15 cellular contexts compared by ENCODE assay signal in genomic region chr9:86876797-86877196, GRCh38.
DNase-seq lines count a peak whose midpoint lies in the region; TF ChIP-seq lines count a peak whose summit lies in the region.
"Had no signal": no experiment of that assay in that cellular context is flagged by ENCODE, and none has a peak within 500 bp of the region (broad histone marks: within the 10 kb centered on the region; RNA-seq: fewer than 3 reads in every experiment).

No MANE protein-coding gene starts in this region.

- no peak for TF ChIP-seq CTCF in HEK293 (tag by site-specific recombination; IDR thresholded peaks at IDR 0.05)
- no peak for TF ChIP-seq CTCF in RWPE1 (conservative IDR thresholded peaks at IDR 0.05; ENCODE audit: low read depth)

- no peaks in the 10 kb centered on the region for H3K36me3 ChIP-seq in HEK293 (ENCODE audit: control insufficient read depth in 2 of 2, insufficient read depth in 1 of 2, low read length in 2 of 2)
- H3K36me3 ChIP-seq: BLaER1 treated with 17β-estradiol and CSF1 and Interleukin-3, amounts not matched to agents 10 nM and 100 nM had no signal

- peak; percentile 51 for DNase-seq in NCI-H1105 treated with DMSO at 0.1 percent for 48 hours (lab: John Stamatoyannopoulos, UW)
- DNase-seq in left kidney (ENCODE audit: low read depth, low spot score), result peak; percentile 53
- no peak for DNase-seq in effector CD8-positive, alpha-beta T cell (lab: John Stamatoyannopoulos, UW)
- no peak for DNase-seq in NCI-H524 (lab: John Stamatoyannopoulos, UW)
- DNase-seq in RWPE1 (ENCODE audit: low spot score), result no peak
- DNase-seq: Calu3; CD8-positive, alpha-beta T cell; DMS79 treated with DMSO at 0.1 percent for 48 hours; GF-D8; GOT3; H9; IMR-90 had no signal

- CTCF ChIA-PET in HEK293 (lab: Yijun Ruan, JAX) (no interaction called here), RWPE1 (lab: Yijun Ruan, JAX) (no interaction called here)

- H3K9me3 ChIP-seq in HEK293 (ENCODE audit: control insufficient read depth, insufficient read depth, low read depth, low read length), result no peaks in the 10 kb centered on the region

- POLR2A ChIA-PET in HEK293 (lab: Yijun Ruan, JAX) (no interaction called here), RWPE1 (lab: Yijun Ruan, JAX; ENCODE audit: low non-redundant PET) (no interaction called here)

- H3K4me3 ChIP-seq in HEK293 (ENCODE audit: low read depth, low read length), result no peak overlapping the region
- H3K4me3 ChIP-seq: BLaER1 treated with 17β-estradiol and CSF1 and Interleukin-3, amounts not matched to agents 10 nM and 100 nM had no signal

- peak overlapping the region; percentile 7; the same call in 1 of the 2 replicates for H3K27ac ChIP-seq in HEK293 (ENCODE audit: extremely low read depth, low read depth, low read length)
- no peak overlapping the region for H3K27ac ChIP-seq in RWPE1
- H3K27ac ChIP-seq: BLaER1 treated with 17β-estradiol and CSF1 and Interleukin-3, amounts not matched to agents 10 nM and 100 nM; HL-60 had no signal

- 0 out of 2 replicates have a peak, but pooled peaks cover 5% of the 10 kb centered on the region for H3K4me1 ChIP-seq in HEK293 (ENCODE audit: control insufficient read depth, insufficient read depth, low read length)

TF ChIP-seq in HEK293, 187 proteins besides CTCF, POLR2A, EP300 and RAD21 (continues in another document):
- peak; percentile 44; the same call in 1 of the 2 replicates for TF ChIP-seq ZSCAN30 (tag by site-specific recombination; IDR thresholded peaks at IDR 0.05)
- 0 out of 2 replicates have a peak, but pooled peaks have one; percentile 18 for TF ChIP-seq ZNF366 (tag by site-specific recombination; conservative IDR thresholded peaks at IDR 0.05)
- no peak for TF ChIP-seq REST (tag by site-specific recombination; IDR thresholded peaks at IDR 0.05)
- TF ChIP-seq IKZF3 (tag by site-specific recombination; IDR thresholded peaks at IDR 0.05), result 0 out of 2 replicates have a peak, but pooled peaks have one; percentile 60
- TF ChIP-seq ZFP37 (tag by site-specific recombination; IDR thresholded peaks at IDR 0.05), result no peak
- peak; percentile 87 for TF ChIP-seq OSR2 (tag by site-specific recombination; IDR thresholded peaks at IDR 0.05)
- no peak for TF ChIP-seq ZNF501 (tag by site-specific recombination; IDR thresholded peaks at IDR 0.05)
- TF ChIP-seq, protein P1, sequence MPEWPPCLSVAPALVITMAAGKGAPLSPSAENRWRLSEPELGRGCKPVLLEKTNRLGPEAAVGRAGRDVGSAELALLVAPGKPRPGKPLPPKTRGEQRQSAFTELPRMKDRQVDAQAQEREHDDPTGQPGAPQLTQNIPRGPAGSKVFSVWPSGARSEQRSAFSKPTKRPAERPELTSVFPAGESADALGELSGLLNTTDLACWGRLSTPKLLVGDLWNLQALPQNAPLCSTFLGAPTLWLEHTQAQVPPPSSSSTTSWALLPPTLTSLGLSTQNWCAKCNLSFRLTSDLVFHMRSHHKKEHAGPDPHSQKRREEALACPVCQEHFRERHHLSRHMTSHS (tag by site-specific recombination; IDR thresholded peaks at IDR 0.05), result no peak
- TF ChIP-seq PRDM1 (tag by site-specific recombination; IDR thresholded peaks at IDR 0.05), result no peak
- no peak for TF ChIP-seq MZF1 (tag by site-specific recombination; IDR thresholded peaks at IDR 0.05; ENCODE audit: borderline replicate concordance)
- no peak for TF ChIP-seq ZBTB7A (tag by site-specific recombination; IDR thresholded peaks at IDR 0.05; ENCODE audit: low read depth)
- TF ChIP-seq ZEB2 (tag by site-specific recombination; IDR thresholded peaks at IDR 0.05), result 0 out of 2 replicates have a peak, but pooled peaks have one; percentile 39
- no peak for TF ChIP-seq ZNF341 (tag by site-specific recombination; IDR thresholded peaks at IDR 0.05; ENCODE audit: low read depth)
- peak; percentile 90 for TF ChIP-seq ZNF843 (tag by site-specific recombination; IDR thresholded peaks at IDR 0.05)
- no peak for TF ChIP-seq SP2 (tag by site-specific recombination; IDR thresholded peaks at IDR 0.05)
- TF ChIP-seq ZNF184 (tag by site-specific recombination; IDR thresholded peaks at IDR 0.05), result no peak
- TF ChIP-seq ZNF596 (tag by site-specific recombination; IDR thresholded peaks at IDR 0.05), result 0 out of 2 replicates have a peak, but pooled peaks have one; percentile 4
- peak; percentile 34; the same call in 1 of the 2 replicates for TF ChIP-seq ZNF692 (tag by site-specific recombination; IDR thresholded peaks at IDR 0.05)
- peak; percentile 35; the same call in 1 of the 2 replicates for TF ChIP-seq ZBTB8A (tag by site-specific recombination; IDR thresholded peaks at IDR 0.05)
- TF ChIP-seq ZNF664 (tag by site-specific recombination; IDR thresholded peaks at IDR 0.05), result peak; percentile 72
- TF ChIP-seq, protein P2, sequence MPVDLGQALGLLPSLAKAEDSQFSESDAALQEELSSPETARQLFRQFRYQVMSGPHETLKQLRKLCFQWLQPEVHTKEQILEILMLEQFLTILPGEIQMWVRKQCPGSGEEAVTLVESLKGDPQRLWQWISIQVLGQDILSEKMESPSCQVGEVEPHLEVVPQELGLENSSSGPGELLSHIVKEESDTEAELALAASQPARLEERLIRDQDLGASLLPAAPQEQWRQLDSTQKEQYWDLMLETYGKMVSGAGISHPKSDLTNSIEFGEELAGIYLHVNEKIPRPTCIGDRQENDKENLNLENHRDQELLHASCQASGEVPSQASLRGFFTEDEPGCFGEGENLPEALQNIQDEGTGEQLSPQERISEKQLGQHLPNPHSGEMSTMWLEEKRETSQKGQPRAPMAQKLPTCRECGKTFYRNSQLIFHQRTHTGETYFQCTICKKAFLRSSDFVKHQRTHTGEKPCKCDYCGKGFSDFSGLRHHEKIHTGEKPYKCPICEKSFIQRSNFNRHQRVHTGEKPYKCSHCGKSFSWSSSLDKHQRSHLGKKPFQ (tag by site-specific recombination; IDR thresholded peaks at IDR 0.05), result peak; percentile 51; the same call in 1 of the 2 replicates
- TF ChIP-seq, protein P3, sequence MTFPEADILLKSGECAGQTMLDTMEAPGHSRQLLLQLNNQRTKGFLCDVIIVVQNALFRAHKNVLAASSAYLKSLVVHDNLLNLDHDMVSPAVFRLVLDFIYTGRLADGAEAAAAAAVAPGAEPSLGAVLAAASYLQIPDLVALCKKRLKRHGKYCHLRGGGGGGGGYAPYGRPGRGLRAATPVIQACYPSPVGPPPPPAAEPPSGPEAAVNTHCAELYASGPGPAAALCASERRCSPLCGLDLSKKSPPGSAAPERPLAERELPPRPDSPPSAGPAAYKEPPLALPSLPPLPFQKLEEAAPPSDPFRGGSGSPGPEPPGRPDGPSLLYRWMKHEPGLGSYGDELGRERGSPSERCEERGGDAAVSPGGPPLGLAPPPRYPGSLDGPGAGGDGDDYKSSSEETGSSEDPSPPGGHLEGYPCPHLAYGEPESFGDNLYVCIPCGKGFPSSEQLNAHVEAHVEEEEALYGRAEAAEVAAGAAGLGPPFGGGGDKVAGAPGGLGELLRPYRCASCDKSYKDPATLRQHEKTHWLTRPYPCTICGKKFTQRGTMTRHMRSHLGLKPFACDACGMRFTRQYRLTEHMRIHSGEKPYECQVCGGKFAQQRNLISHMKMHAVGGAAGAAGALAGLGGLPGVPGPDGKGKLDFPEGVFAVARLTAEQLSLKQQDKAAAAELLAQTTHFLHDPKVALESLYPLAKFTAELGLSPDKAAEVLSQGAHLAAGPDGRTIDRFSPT (tag by site-specific recombination; IDR thresholded peaks at IDR 0.05), result 0 out of 2 replicates have a peak, but pooled peaks have one; percentile 21
- no peak for TF ChIP-seq KLF16 (tag by site-specific recombination; IDR thresholded peaks at IDR 0.05)

Comparison
In these comparisons a context has a peak if more than half of its experiments do, and no peak if none do; other contexts are left out.
1. DNase-seq: peak in NCI-H1105 treated with DMSO at 0.1 percent for 48 hours (single experiment) and left kidney (single experiment); none in effector CD8-positive, alpha-beta T cell (single experiment), NCI-H524 (0 of 2) and RWPE1 (single experiment).